Comparison of ENCODE assay signal across 28 cellular contexts in genomic region chr2:169865492-169865891, GRCh38.
"Had no signal": no experiment of that assay in that cellular context is flagged by ENCODE, and none has a peak within 500 bp of the region (broad histone marks: within the 10 kb centered on the region; RNA-seq: fewer than 3 reads in every experiment).

No MANE protein-coding gene starts in this region.

- DNase-seq: islet precursor cell; left ventricle myocardium inferior; mesendoderm; naive B cell; natural killer cell; nephron progenitor cell; occipital lobe; ovary; right lobe of liver; stimulated activated CD4-positive, alpha-beta T cell treated with anti-CD3 and anti-CD28 coated beads, Interleukin-1b, Interleukin-23, amount 100 ng/mL, for 48 hours; stimulated activated CD4-positive, alpha-beta T cell treated with anti-CD3 and anti-CD28 coated beads, Interleukin-2, amount 100 ng/mL, for 48 hours; stimulated activated CD4-positive, alpha-beta T cell treated with anti-CD3 and anti-CD28 coated beads, Interleukin-4, amount 100 ng/mL, for 4 hours; stimulated activated CD8-positive, alpha-beta memory T cell treated with anti-CD3 and anti-CD28 coated beads, Interleukin-4, amount 100 ng/mL, for 48 hours; stimulated activated naive B cell treated with anti-CD40 and anti-IgM and Interleukin-4, amounts not matched to agents 10 μg/mL and 1 μg/mL and 100 μg/mL, for 72 hours; stimulated activated naive CD8-positive, alpha-beta T cell treated with anti-CD3 and anti-CD28 coated beads, Interleukin-15, Interleukin-2, amounts not matched to agents 100 U/mL and 50 U/mL, for 24 hours; tibial artery; trophoblast cell; upper lobe of right lung had no signal

- H3K9me3 Mint-ChIP-seq: naive B cell; natural killer cell; stimulated activated naive B cell treated with anti-CD40 and anti-IgM and Interleukin-4, amounts not matched to agents 10 μg/mL and 1 μg/mL and 100 μg/mL, for 72 hours had no signal

- H3K4me1 ChIP-seq: right lobe of liver, upper lobe of right lung had no signal

- H3K4me3 Mint-ChIP-seq: mesothelial cell of epicardium; natural killer cell; nephron progenitor cell; neural progenitor cell; stimulated activated naive B cell treated with anti-CD40 and anti-IgM and Interleukin-4, amounts not matched to agents 10 μg/mL and 1 μg/mL and 100 μg/mL, for 72 hours had no signal

- H3K9me3 ChIP-seq: left ventricle myocardium inferior, neutrophil, ovary, right atrium auricular region, right lobe of liver, suprapubic skin, thoracic aorta, tibial artery, upper lobe of right lung had no signal

- H3K27me3 Mint-ChIP-seq: naive B cell; progenitor cell of endocrine pancreas; stimulated activated naive B cell treated with anti-CD40 and anti-IgM and Interleukin-4, amounts not matched to agents 10 μg/mL and 1 μg/mL and 100 μg/mL, for 72 hours had no signal

- H3K4me3 ChIP-seq: hepatocyte, left ventricle myocardium inferior, lung, neural progenitor cell, ovary, right atrium auricular region, right lobe of liver, smooth muscle cell, suprapubic skin, thoracic aorta, tibial artery, upper lobe of right lung had no signal

- H3K36me3 ChIP-seq: left ventricle myocardium inferior, neural progenitor cell, neutrophil, ovary, right atrium auricular region, right lobe of liver, suprapubic skin, thoracic aorta, tibial artery, upper lobe of right lung had no signal

- ATAC-seq: natural killer cell; right lobe of liver; stimulated activated naive B cell treated with anti-CD40 and anti-IgM and Interleukin-4, amounts not matched to agents 10 μg/mL and 1 μg/mL and 100 μg/mL, for 72 hours; stimulated activated naive CD8-positive, alpha-beta T cell treated with anti-CD3 and anti-CD28 coated beads, Interleukin-15, Interleukin-2, amounts not matched to agents 100 U/mL and 50 U/mL, for 24 hours; upper lobe of right lung had no signal

- H3K4me1 Mint-ChIP-seq: nephron progenitor cell had no signal

- H3K27ac ChIP-seq: hepatocyte, left ventricle myocardium inferior, neural progenitor cell, neutrophil, ovary, right atrium auricular region, right lobe of liver, suprapubic skin, thoracic aorta, tibial artery, upper lobe of right lung had no signal

- H3K27ac Mint-ChIP-seq: mesothelial cell of epicardium; natural killer cell; nephron progenitor cell; neural progenitor cell; progenitor cell of endocrine pancreas; stimulated activated naive B cell treated with anti-CD40 and anti-IgM and Interleukin-4, amounts not matched to agents 10 μg/mL and 1 μg/mL and 100 μg/mL, for 72 hours had no signal

- H3K36me3 Mint-ChIP-seq: natural killer cell had no signal

- H3K27me3 ChIP-seq: hepatocyte, neural progenitor cell, neutrophil, ovary, right atrium auricular region, right lobe of liver, suprapubic skin, tibial artery, upper lobe of right lung had no signal
